In the genomic region with DNA sequence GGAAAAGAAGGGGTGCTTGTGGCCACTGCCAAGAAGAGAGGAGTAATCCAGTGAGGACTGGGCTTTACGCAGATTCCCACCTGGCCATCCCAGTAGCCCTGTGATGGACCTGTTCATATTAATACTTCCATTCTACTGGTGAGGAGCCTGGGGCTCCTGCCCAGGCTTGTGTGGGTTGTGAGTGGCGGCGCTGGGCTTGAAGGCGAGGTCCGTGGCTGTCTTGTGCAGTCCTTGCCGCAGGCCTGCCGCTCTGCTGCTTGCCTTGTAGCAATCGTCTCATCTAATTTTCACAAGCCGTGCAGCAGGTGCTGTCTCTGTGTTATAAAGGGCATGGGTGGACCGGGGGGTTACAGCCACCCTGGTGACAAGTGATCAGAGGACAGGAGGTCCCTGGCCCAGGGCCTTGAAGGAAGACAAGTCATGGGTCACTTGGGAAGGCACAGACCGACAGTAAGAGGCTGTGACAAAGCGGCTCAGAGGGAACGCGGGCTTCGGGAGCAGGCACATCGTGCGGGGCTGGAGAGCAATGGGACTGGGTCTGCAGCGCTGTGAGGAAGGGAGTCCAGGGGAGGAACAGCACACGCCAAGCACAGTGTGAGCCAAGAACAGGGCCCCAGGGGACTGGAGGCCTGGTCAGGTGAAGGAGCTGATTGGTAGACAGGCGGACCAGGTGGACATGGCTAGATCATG, we compare ENCODE assay signal across 19 cellular contexts. TPM values are rescaled to one million over a fixed set of nuclear protein-coding genes. Genes with fewer than 3 reads are reported as not detected.
A peak's percentile ranks its signal among the peaks of the same experiment; 100 is the strongest.
DNase-seq lines count a peak whose midpoint lies in the region; ATAC-seq and TF ChIP-seq lines count a peak whose summit lies in the region.
"Had no signal": no experiment of that assay in that cellular context is flagged by ENCODE, and none has a peak within 500 bp of the region (broad histone marks: within the 10 kb centered on the region; RNA-seq: fewer than 3 reads in every experiment).

No MANE protein-coding gene starts in this region.

- no peak overlapping the region for H2BK5ac ChIP-seq in trophoblast cell (ENCODE audit: low read depth, low read length, poor library complexity)

- H3K14ac ChIP-seq in trophoblast cell (ENCODE audit: low read length) = peak overlapping the region; percentile 4

- no peak for TF ChIP-seq POLR2A in gastroesophageal sphincter (IDR thresholded peaks at IDR 0.05)
- no peak for TF ChIP-seq POLR2A in upper lobe of left lung (IDR thresholded peaks at IDR 0.05)

- no peak overlapping the region for H3K18ac ChIP-seq in trophoblast cell (ENCODE audit: low read length)

- H3K9me3 ChIP-seq in SJSA1 (replicated peaks) = no peaks in the 10 kb centered on the region
- no peaks in the 10 kb centered on the region for H3K9me3 ChIP-seq in gastroesophageal sphincter
- H3K9me3 ChIP-seq in trophoblast cell (ENCODE audit: insufficient read depth, low read depth, low read length) = no peaks in the 10 kb centered on the region
- H3K9me3 ChIP-seq in upper lobe of left lung = no peaks in the 10 kb centered on the region

- no peaks in the 10 kb centered on the region for H3K36me3 ChIP-seq in SJSA1
- H3K36me3 ChIP-seq in gastroesophageal sphincter = no peaks in the 10 kb centered on the region
- H3K36me3 ChIP-seq in trophoblast cell (ENCODE audit: control insufficient read depth in 1 of 2, insufficient read depth in 2 of 2, low read length in 2 of 2) = no peaks in the 10 kb centered on the region
- H3K36me3 ChIP-seq in upper lobe of left lung = no peaks in the 10 kb centered on the region

- H3K27me3 ChIP-seq in SJSA1 (replicated peaks) (no peaks in the 10 kb centered on the region), gastroesophageal sphincter (peaks cover 18% of the 10 kb centered on the region), trophoblast cell (ENCODE audit: insufficient read depth, low read length) (no peaks in the 10 kb centered on the region), upper lobe of left lung (no peaks in the 10 kb centered on the region)

- H2AK5ac ChIP-seq in trophoblast cell (ENCODE audit: low read length) = peak overlapping the region; percentile 8

- H2BK12ac ChIP-seq in trophoblast cell (ENCODE audit: low read length) = peak overlapping the region; percentile 10

- H3K9ac ChIP-seq in trophoblast cell (ENCODE audit: low read length) = no peak overlapping the region

- H3K4me3 ChIP-seq in SJSA1 (no peak overlapping the region), gastroesophageal sphincter (no peak overlapping the region), trophoblast cell (ENCODE audit: low read depth, low read length) (no peak overlapping the region), upper lobe of left lung (no peak overlapping the region)

- H3K4me2 ChIP-seq in trophoblast cell (ENCODE audit: low read length) = no peak overlapping the region

- H3K4ac ChIP-seq in trophoblast cell (ENCODE audit: low read depth, low read length) = no peak overlapping the region

- no peak overlapping the region for H4K8ac ChIP-seq in trophoblast cell (ENCODE audit: low read depth, low read length)

- no peak overlapping the region for H4K12ac ChIP-seq in trophoblast cell (ENCODE audit: low read depth, low read length)

- H2BK120ac ChIP-seq in trophoblast cell (ENCODE audit: insufficient read depth, low read length, poor library complexity) = peak overlapping the region; percentile 14

- no peak for TF ChIP-seq CTCF in gastroesophageal sphincter (IDR thresholded peaks at IDR 0.05)
- TF ChIP-seq CTCF in upper lobe of left lung (IDR thresholded peaks at IDR 0.05) = no peak

- H3K4me1 ChIP-seq in SJSA1 (replicated peaks) (peaks cover 51% of the 10 kb centered on the region), gastroesophageal sphincter (peaks cover 0 to 22% (median 11%) of the 10 kb centered on the region in 3 donors), trophoblast cell (ENCODE audit: control insufficient read depth in 1 of 2, insufficient read depth in 2 of 2, low read length in 2 of 2) (peaks cover 6 to 24% of the 10 kb centered on the region in 2 experiments), upper lobe of left lung (peaks cover 17 to 36% (median 24%) of the 10 kb centered on the region in 4 donors)

- TF ChIP-seq EP300 in gastroesophageal sphincter (IDR thresholded peaks at IDR 0.05) (no peak), upper lobe of left lung (IDR thresholded peaks at IDR 0.05) (no peak)

- H4K91ac ChIP-seq in trophoblast cell (ENCODE audit: low read depth, low read length) = peak overlapping the region; percentile 67

- DNase-seq in SJSA1 (ENCODE audit: low read depth in 1 of 2, low spot score in 2 of 2) (no peak), trophoblast cell (no peak), upper lobe of left lung (peak in 1 of 2 donors; percentile 46)
- DNase-seq: DMS79 treated with DMSO at 0.1 percent for 48 hours, HFFc6, Karpas-422, NCI-H1417 treated with DMSO at 0.1 percent for 48 hours, NCI-H187 treated with DMSO at 0.1 percent for 48 hours, NCI-H2227 treated with DMSO at 0.1 percent for 48 hours, NCI-H510A treated with DMSO at 0.1 percent for 48 hours, NCI-H774, RPMI8226, SHP77 treated with DMSO at 0.1 percent for 48 hours had no signal

- no peak overlapping the region for H2AFZ ChIP-seq in trophoblast cell (ENCODE audit: insufficient read depth, low read length, poor library complexity)

- no peak overlapping the region for H3K23ac ChIP-seq in trophoblast cell (ENCODE audit: low read length)

- no peaks in the 10 kb centered on the region for H3K79me2 ChIP-seq in trophoblast cell (ENCODE audit: control insufficient read depth, insufficient read depth, low read length, poor library complexity)

- H3K27ac ChIP-seq in SJSA1 (peak overlapping the region; percentile 62), gastroesophageal sphincter (peak overlapping the region in 3 of 4 donors; percentile 56 to 74 (median 65)), trophoblast cell (ENCODE audit: low read depth, low read length) (no peak overlapping the region), upper lobe of left lung (peak overlapping the region; percentile 65 to 77 (median 71))
- H3K27ac ChIP-seq: C4-2B had no signal

- peaks cover 6% of the 10 kb centered on the region for H3K79me1 ChIP-seq in trophoblast cell (ENCODE audit: low read length)

- ATAC-seq in gastroesophageal sphincter (no peak), upper lobe of left lung (ENCODE audit: low FRiP score in 2 of 2) (no peak), GM19351 (IDR thresholded peaks at IDR 0.05; ENCODE audit: unreplicated experiment) (no peak), HG03460 (IDR thresholded peaks at IDR 0.05; ENCODE audit: unreplicated experiment) (no peak), GM18502 (IDR thresholded peaks at IDR 0.05; ENCODE audit: poor library complexity, unreplicated experiment) (no peak)

- WGBS in gastroesophageal sphincter (ENCODE audit: low coverage in 1 of 2), 2 donors = 85 to 93% methylated on average over 12 to 13 of the region's 20 CpGs
- no CpG with 5 or more reads among the region's 20 CpGs for WGBS in trophoblast cell (ENCODE audit: extremely low coverage, insufficient coverage, insufficient read length)
- 93 to 94% methylated on average over 18 to 19 of the region's 20 CpGs for WGBS in upper lobe of left lung, 2 donors

RNA-seq across cellular contexts. Expression of gene BDKRB2, which starts 7.3 kb away (rescaled TPM):
- total RNA-seq in SJSA1 (2014; rRNA removed; shearing (Covaris generic)) = 21.6 and 28.2 TPM in 2 replicates
- total RNA-seq in gastroesophageal sphincter (10 to 100 TPM in 1 of 4 donors, 1 to 10 TPM in 3; 3.3 to 13.6 (median 8.3) TPM), upper lobe of left lung (1 to 10 TPM in 4 of 6 donors, under 1 TPM in 1, not detected in 1; 0.78 to 4.0 (median 1.8) TPM)
- 29.0 and 29.1 TPM in 2 replicates for polyA plus RNA-seq in trophoblast cell (2013)
- polyA plus RNA-seq: IgD-negative memory B cell had no signal

RNA-seq across cellular contexts. Expression of gene BDKRB1, which starts 58.7 kb away (rescaled TPM):
- 0.34 and 10.3 TPM in 2 replicates for total RNA-seq in SJSA1 (2014; rRNA removed; shearing (Covaris generic))
- total RNA-seq in gastroesophageal sphincter (1 to 10 TPM in 2 of 4 donors, under 1 TPM in 1, not detected in 1; 0.50 to 7.9 (median 1.2) TPM), upper lobe of left lung (under 1 TPM in 3 of 6 donors, not detected in 3; 0.24 to 0.46 (median 0.31) TPM)
- 6.0 and 6.4 TPM in 2 replicates for polyA plus RNA-seq in trophoblast cell (2013)
- polyA plus RNA-seq: IgD-negative memory B cell had no signal
